Comparison of ENCODE assay signal across 1 cellular context in genomic region chr6:26123675-26124549, GRCh38.
A peak's percentile ranks its signal among the peaks of the same experiment; 100 is the strongest.
TF ChIP-seq lines count a peak whose summit lies in the region.

No MANE protein-coding gene starts in this region.

TF ChIP-seq in HepG2, 621 proteins besides CTCF, POLR2A, EP300 and RAD21 (continued from another document and continues in another):
- TF ChIP-seq, protein P1, sequence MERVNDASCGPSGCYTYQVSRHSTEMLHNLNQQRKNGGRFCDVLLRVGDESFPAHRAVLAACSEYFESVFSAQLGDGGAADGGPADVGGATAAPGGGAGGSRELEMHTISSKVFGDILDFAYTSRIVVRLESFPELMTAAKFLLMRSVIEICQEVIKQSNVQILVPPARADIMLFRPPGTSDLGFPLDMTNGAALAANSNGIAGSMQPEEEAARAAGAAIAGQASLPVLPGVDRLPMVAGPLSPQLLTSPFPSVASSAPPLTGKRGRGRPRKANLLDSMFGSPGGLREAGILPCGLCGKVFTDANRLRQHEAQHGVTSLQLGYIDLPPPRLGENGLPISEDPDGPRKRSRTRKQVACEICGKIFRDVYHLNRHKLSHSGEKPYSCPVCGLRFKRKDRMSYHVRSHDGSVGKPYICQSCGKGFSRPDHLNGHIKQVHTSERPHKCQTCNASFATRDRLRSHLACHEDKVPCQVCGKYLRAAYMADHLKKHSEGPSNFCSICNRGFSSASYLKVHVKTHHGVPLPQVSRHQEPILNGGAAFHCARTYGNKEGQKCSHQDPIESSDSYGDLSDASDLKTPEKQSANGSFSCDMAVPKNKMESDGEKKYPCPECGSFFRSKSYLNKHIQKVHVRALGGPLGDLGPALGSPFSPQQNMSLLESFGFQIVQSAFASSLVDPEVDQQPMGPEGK (CRISPR knock-in tag; IDR thresholded peaks at IDR 0.05), result 0 out of 2 replicates have a peak, but pooled peaks have one; percentile 22
- TF ChIP-seq PRDM4 (CRISPR knock-in tag; IDR thresholded peaks at IDR 0.05; ENCODE audit: borderline replicate concordance), result no peak
- TF ChIP-seq ZFP62 (CRISPR knock-in tag; IDR thresholded peaks at IDR 0.05), result peak; percentile 67; the same call in 1 of the 2 replicates
- TF ChIP-seq ZNF331 (CRISPR knock-in tag; IDR thresholded peaks at IDR 0.05), result peak; percentile 41; the same call in 1 of the 2 replicates
- TF ChIP-seq, protein P2, sequence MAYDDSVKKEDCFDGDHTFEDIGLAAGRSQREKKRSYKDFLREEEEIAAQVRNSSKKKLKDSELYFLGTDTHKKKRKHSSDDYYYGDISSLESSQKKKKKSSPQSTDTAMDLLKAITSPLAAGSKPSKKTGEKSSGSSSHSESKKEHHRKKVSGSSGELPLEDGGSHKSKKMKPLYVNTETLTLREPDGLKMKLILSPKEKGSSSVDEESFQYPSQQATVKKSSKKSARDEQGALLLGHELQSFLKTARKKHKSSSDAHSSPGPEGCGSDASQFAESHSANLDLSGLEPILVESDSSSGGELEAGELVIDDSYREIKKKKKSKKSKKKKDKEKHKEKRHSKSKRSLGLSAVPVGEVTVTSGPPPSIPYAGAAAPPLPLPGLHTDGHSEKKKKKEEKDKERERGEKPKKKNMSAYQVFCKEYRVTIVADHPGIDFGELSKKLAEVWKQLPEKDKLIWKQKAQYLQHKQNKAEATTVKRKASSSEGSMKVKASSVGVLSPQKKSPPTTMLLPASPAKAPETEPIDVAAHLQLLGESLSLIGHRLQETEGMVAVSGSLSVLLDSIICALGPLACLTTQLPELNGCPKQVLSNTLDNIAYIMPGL (CRISPR knock-in tag; IDR thresholded peaks at IDR 0.05; ENCODE audit: borderline replicate concordance in 1 of 2, low read depth in 1 of 2), result peak; percentile 93 to 95
- 0 out of 2 replicates have a peak, but pooled peaks have one; percentile 18 for TF ChIP-seq ZNF562 (CRISPR knock-in tag; IDR thresholded peaks at IDR 0.05; ENCODE audit: borderline replicate concordance)
- TF ChIP-seq GTF3A (CRISPR knock-in tag; conservative IDR thresholded peaks at IDR 0.05), result 0 out of 2 replicates have a peak, but pooled peaks have one; percentile 26
- no peak for TF ChIP-seq SUZ12 (IDR thresholded peaks at IDR 0.05; ENCODE audit: low read depth, low read length)
- peak; percentile 74; the same call in 1 of the 2 replicates for TF ChIP-seq KLF15 (CRISPR knock-in tag; IDR thresholded peaks at IDR 0.05; ENCODE audit: borderline replicate concordance)
- TF ChIP-seq MYNN (CRISPR knock-in tag; IDR thresholded peaks at IDR 0.05; ENCODE audit: low read depth), result no peak; the same call in 1 of the 2 replicates
- TF ChIP-seq THYN1 (CRISPR knock-in tag; IDR thresholded peaks at IDR 0.05; ENCODE audit: borderline replicate concordance, low read depth), result 0 out of 2 replicates have a peak, but pooled peaks have one; percentile 16
- TF ChIP-seq ZKSCAN8 (CRISPR knock-in tag; IDR thresholded peaks at IDR 0.05; ENCODE audit: borderline replicate concordance), result no peak
- TF ChIP-seq, protein P3, sequence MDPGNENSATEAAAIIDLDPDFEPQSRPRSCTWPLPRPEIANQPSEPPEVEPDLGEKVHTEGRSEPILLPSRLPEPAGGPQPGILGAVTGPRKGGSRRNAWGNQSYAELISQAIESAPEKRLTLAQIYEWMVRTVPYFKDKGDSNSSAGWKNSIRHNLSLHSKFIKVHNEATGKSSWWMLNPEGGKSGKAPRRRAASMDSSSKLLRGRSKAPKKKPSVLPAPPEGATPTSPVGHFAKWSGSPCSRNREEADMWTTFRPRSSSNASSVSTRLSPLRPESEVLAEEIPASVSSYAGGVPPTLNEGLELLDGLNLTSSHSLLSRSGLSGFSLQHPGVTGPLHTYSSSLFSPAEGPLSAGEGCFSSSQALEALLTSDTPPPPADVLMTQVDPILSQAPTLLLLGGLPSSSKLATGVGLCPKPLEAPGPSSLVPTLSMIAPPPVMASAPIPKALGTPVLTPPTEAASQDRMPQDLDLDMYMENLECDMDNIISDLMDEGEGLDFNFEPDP (CRISPR knock-in tag; conservative IDR thresholded peaks at IDR 0.05), result 0 out of 2 replicates have a peak, but pooled peaks have one; percentile 91
- TF ChIP-seq ZNF614 (CRISPR knock-in tag; IDR thresholded peaks at IDR 0.05; ENCODE audit: borderline replicate concordance), result no peak; the same call in 1 of the 2 replicates
- peak; percentile 72; the same call in 1 of the 2 replicates for TF ChIP-seq ZFP41 (CRISPR knock-in tag; IDR thresholded peaks at IDR 0.05; ENCODE audit: borderline replicate concordance)
- no peak for TF ChIP-seq NFE2L2 (IDR thresholded peaks at IDR 0.05; ENCODE audit: low read length)
- TF ChIP-seq SOX6 (IDR thresholded peaks at IDR 0.05), result no peak
- peak; percentile 46 for TF ChIP-seq SOX6 (CRISPR knock-in tag; IDR thresholded peaks at IDR 0.05)
- 0 out of 2 replicates have a peak, but pooled peaks have one; percentile 72 for TF ChIP-seq AKNA (CRISPR knock-in tag; IDR thresholded peaks at IDR 0.05; ENCODE audit: borderline replicate concordance)
- TF ChIP-seq, protein P4, sequence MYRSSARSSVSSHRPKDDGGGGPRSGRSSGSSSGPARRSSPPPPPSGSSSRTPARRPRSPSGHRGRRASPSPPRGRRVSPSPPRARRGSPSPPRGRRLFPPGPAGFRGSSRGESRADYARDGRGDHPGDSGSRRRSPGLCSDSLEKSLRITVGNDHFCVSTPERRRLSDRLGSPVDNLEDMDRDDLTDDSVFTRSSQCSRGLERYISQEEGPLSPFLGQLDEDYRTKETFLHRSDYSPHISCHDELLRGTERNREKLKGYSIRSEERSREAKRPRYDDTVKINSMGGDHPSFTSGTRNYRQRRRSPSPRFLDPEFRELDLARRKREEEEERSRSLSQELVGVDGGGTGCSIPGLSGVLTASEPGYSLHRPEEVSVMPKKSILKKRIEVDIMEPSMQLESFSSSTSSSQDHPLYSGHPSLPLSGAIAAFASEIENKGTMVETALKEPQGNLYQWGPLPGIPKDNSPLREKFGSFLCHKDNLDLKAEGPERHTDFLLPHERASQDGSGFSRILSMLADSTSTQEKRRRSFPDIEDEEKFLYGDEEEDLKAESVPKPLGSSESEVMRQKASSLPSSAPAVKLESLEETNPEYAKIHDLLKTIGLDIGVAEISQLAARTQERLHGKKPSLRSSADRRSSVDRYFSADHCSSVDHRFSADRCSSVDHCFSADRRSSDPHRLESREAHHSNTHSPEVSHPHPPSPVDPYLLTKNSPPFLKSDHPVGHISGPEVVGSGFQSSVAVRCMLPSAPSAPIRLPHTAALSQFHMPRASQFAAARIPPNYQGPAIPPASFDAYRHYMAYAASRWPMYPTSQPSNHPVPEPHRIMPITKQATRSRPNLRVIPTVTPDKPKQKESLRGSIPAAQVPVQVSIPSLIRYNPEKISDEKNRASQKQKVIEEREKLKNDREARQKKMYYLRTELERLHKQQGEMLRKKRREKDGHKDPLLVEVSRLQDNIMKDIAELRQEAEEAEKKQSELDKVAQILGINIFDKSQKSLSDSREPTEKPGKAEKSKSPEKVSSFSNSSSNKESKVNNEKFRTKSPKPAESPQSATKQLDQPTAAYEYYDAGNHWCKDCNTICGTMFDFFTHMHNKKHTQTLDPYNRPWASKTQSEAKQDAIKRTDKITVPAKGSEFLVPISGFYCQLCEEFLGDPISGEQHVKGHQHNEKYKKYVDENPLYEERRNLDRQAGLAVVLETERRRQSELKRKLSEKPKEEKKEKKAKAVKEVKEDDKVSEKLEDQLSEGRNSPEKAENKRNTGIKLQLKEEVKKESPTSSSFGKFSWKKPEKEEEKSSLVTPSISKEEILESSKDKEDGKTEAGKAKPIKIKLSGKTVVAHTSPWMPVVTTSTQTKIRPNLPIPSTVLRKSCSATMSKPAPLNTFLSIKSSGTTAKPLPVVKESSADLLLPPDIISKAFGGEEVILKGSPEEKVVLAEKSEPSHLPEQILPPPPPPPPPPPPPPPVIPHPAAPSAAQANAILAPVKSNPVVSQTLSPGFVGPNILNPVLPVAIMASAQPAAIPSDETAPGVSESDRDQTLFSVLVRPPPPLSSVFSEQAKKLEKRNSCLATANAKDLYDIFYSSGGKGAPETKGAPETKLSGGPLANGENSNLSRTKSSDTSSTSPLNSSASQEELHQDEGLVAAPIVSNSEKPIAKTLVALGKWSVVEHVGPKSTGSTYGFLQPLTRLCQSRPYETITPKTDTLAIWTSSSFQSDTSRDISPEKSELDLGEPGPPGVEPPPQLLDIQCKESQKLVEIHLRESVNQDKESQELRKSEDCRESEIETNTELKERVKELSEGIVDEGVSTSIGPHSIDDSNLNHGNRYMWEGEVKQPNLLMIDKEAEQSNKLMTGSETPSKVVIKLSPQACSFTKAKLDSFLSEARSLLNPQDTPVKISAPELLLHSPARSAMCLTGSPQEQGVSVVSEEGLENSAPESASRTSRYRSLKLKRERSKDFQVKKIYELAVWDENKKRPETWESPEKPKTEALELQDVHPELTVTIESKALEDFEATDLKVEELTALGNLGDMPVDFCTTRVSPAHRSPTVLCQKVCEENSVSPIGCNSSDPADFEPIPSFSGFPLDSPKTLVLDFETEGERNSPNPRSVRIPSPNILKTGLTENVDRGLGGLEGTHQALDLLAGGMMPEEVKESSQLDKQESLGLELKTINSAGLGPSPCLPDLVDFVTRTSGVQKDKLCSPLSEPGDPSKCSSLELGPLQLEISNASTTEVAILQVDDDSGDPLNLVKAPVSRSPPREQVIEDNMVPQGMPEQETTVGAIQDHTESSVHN (CRISPR knock-in tag; IDR thresholded peaks at IDR 0.05), result peak; percentile 90; the same call in 1 of the 2 replicates
- TF ChIP-seq CBX1 (IDR thresholded peaks at IDR 0.05; ENCODE audit: low read depth), result peak; percentile 99
- TF ChIP-seq POLR2G (IDR thresholded peaks at IDR 0.05; ENCODE audit: low read depth, low read length), result peak; percentile 94
- TF ChIP-seq FOXC1 (CRISPR knock-in tag; IDR thresholded peaks at IDR 0.05; ENCODE audit: borderline replicate concordance), result peak; percentile 86; the same call in 1 of the 2 replicates
- peak; percentile 75; the same call in 1 of the 2 replicates for TF ChIP-seq EEA1 (CRISPR knock-in tag; IDR thresholded peaks at IDR 0.05; ENCODE audit: borderline replicate concordance)
- peak; percentile 71 for TF ChIP-seq TARDBP (CRISPR knock-in tag; IDR thresholded peaks at IDR 0.05)
- TF ChIP-seq MXD3 (CRISPR knock-in tag; IDR thresholded peaks at IDR 0.05), result peak; percentile 83
- TF ChIP-seq TRIM24 (CRISPR knock-in tag; IDR thresholded peaks at IDR 0.05), result no peak
- TF ChIP-seq ZNF558 (CRISPR knock-in tag; IDR thresholded peaks at IDR 0.05; ENCODE audit: borderline replicate concordance), result no peak; the same call in 1 of the 2 replicates
- TF ChIP-seq ZSCAN31 (CRISPR knock-in tag; IDR thresholded peaks at IDR 0.05; ENCODE audit: low read depth), result peak; percentile 87; the same call in 1 of the 2 replicates
- TF ChIP-seq ZNF296 (CRISPR knock-in tag; conservative IDR thresholded peaks at IDR 0.05), result 0 out of 2 replicates have a peak, but pooled peaks have one; percentile 67
